3 cellular contexts compared by ENCODE assay signal in the genomic region with DNA sequence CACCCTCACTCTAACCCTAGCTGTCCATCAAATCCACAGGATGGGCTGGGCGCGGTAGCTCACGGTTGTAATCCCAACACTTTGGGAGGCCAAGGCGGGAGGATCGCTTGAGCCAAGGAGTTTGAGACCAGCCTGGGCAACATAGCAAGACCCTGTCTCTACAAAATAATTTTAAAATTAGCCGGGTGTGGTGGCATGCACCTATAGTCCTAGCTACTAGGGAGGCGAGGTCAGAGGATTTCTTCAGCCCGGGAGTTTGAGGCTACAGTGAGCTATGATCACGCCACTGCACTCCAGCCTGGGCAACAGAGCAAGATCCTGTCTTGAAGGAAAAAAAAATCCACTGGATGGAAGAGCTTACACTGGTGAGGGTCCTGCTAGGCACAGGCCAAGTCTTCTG. TPM values are rescaled to one million over a fixed set of nuclear protein-coding genes. Genes with fewer than 3 reads are reported as not detected.
"Had no signal": no experiment of that assay in that cellular context is flagged by ENCODE, and none has a peak within 500 bp of the region (broad histone marks: within the 10 kb centered on the region; RNA-seq: fewer than 3 reads in every experiment).

No MANE protein-coding gene starts in this region.

RNA-seq across cellular contexts. Expression of gene MLXIPL, which starts 6.8 kb away (rescaled TPM):
- total RNA-seq: dermis microvascular lymphatic vessel endothelial cell, glomerular endothelial cell, lung microvascular endothelial cell had no signal
